In the genomic region with DNA sequence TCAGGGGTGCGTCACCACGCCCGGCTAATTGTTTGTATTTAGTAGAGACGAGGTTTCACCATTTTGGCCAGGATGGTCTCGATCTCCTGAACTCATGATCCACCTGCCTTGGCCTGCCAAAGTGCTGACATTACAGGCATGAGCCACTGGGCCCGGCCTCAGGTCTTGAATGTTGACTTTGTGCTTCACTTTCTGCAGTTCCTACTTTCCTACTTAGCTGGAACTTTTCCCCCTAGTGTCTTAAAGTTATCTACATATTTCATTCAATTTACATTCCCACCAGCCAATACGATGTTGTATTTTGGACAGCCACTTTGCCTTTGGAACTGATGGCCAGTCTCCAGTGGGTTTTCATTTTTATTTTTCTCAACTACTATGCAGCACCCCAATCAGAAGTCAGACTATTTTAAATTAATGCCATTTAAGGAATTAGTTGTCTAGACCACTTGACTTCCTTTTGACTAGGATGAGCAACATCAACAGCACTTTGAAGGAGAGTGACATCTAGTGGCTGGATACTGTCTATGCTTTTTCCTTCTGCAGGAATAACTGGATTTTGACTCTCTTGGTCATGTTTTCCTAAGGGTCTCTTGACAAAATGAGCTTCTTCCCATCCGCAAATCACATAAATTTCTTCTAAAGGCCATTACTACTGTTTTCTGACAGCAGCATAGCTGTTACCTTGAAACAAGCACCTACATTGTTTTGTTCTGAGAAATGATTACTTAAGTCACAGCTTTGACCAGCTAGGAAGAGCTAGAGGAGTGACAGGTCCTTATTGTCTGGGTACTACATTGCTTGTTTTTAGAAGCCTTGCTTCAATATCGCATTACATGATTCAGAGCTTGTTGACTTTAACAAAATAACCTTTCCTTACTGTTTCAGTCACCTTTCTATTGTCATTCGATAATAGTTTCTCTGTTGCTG, we compare ENCODE assay signal across 8 cellular contexts.
DNase-seq lines count a peak whose midpoint lies in the region; ATAC-seq, FAIRE-seq and TF ChIP-seq lines count a peak whose summit lies in the region.

No MANE protein-coding gene starts in this region.

- H3K9me2 ChIP-seq in hepatocyte (replicated peaks; ENCODE audit: insufficient read depth), result no peaks in the 10 kb centered on the region

- H4K20me1 ChIP-seq in astrocyte (ENCODE audit: insufficient read depth, low read length) (no peaks in the 10 kb centered on the region), hepatocyte (ENCODE audit: insufficient read depth, poor library complexity, severe bottlenecking) (no peaks in the 10 kb centered on the region)

- peaks cover 4% of the 10 kb centered on the region for H3K36me3 Mint-ChIP-seq in CD4-positive, CD25-positive, alpha-beta regulatory T cell
- no peaks in the 10 kb centered on the region for H3K36me3 Mint-ChIP-seq in astrocyte (ENCODE audit: low read depth, unreplicated experiment)

- H3K9me3 ChIP-seq in CD4-positive, CD25-positive, alpha-beta regulatory T cell (ENCODE audit: control insufficient read depth in 2 of 2, low read length in 2 of 2), result no peaks in the 10 kb centered on the region
- no peaks in the 10 kb centered on the region for H3K9me3 ChIP-seq in astrocyte (ENCODE audit: insufficient read depth, low read depth, low read length)
- H3K9me3 ChIP-seq in hepatocyte (ENCODE audit: low read depth), result no peaks in the 10 kb centered on the region
- no peaks in the 10 kb centered on the region for H3K9me3 ChIP-seq in small intestine (ENCODE audit: control insufficient read depth, low read depth)

- peaks cover 6 to 15% (median 8%) of the 10 kb centered on the region in 4 donors for H3K4me1 Mint-ChIP-seq in CD4-positive, CD25-positive, alpha-beta regulatory T cell
- no peaks in the 10 kb centered on the region for H3K4me1 Mint-ChIP-seq in astrocyte (ENCODE audit: low read depth, unreplicated experiment)

- H3K36me3 ChIP-seq in CD4-positive, CD25-positive, alpha-beta regulatory T cell (ENCODE audit: control insufficient read depth, insufficient read depth, low read length), result peaks cover 3% of the 10 kb centered on the region
- no peaks in the 10 kb centered on the region for H3K36me3 ChIP-seq in astrocyte (ENCODE audit: insufficient read depth, low read length)
- no peaks in the 10 kb centered on the region for H3K36me3 ChIP-seq in hepatocyte (replicated peaks; ENCODE audit: insufficient read depth, low read depth)
- no peaks in the 10 kb centered on the region for H3K36me3 ChIP-seq in small intestine (ENCODE audit: control insufficient read depth in 2 of 2, insufficient read depth in 2 of 2, low read length in 2 of 2)

- H3K79me2 ChIP-seq in astrocyte (ENCODE audit: insufficient read depth, low read length) (no peaks in the 10 kb centered on the region), hepatocyte (no peaks in the 10 kb centered on the region)

- no peak overlapping the region for H3K27ac ChIP-seq in CD4-positive, CD25-positive, alpha-beta regulatory T cell (ENCODE audit: insufficient read depth, low read length, poor library complexity, severe bottlenecking)
- H3K27ac ChIP-seq in astrocyte (ENCODE audit: low read depth, low read length) (no peak overlapping the region), hepatocyte (no peak overlapping the region), small intestine (ENCODE audit: low read depth in 1 of 2, low read length in 1 of 2) (no peak overlapping the region)

- H3K9me3 Mint-ChIP-seq in CD4-positive, CD25-positive, alpha-beta regulatory T cell, result no peaks in the 10 kb centered on the region
- H3K9me3 Mint-ChIP-seq in astrocyte (ENCODE audit: unreplicated experiment), result no peaks in the 10 kb centered on the region

- WGBS in hepatocyte (ENCODE audit: low lambda C conversion rate, missing lambda C conversion rate), result 74% methylated on average over 10 of the region's 10 CpGs
- WGBS in small intestine, 3 donors, result 64 to 74% (median 66%) methylated on average over 10 of the region's 10 CpGs

- H3K27ac Mint-ChIP-seq in CD4-positive, CD25-positive, alpha-beta regulatory T cell, result peak overlapping the region in 1 of 3 donors; percentile 5
- H3K27ac Mint-ChIP-seq in astrocyte (ENCODE audit: unreplicated experiment), result no peak overlapping the region

- no peak overlapping the region for H2AFZ ChIP-seq in astrocyte (ENCODE audit: low read depth, low read length)
- no peak overlapping the region for H2AFZ ChIP-seq in hepatocyte

- TF ChIP-seq CTCF in astrocyte (IDR thresholded peaks at IDR 0.05; ENCODE audit: insufficient read depth, low read depth, low read length) (peak; percentile 93), hepatocyte (IDR thresholded peaks at IDR 0.05; ENCODE audit: poor library complexity) (peak; percentile 97)

- peak; percentile 47 to 56 for ATAC-seq in CD4-positive, CD25-positive, alpha-beta regulatory T cell (ENCODE audit: low read depth in 2 of 2)
- peak; percentile 69 for ATAC-seq in GM18519 (IDR thresholded peaks at IDR 0.05; ENCODE audit: low FRiP score, unreplicated experiment)
- ATAC-seq in HG03139 (IDR thresholded peaks at IDR 0.05; ENCODE audit: unreplicated experiment), result peak; percentile 82

- no peaks in the 10 kb centered on the region for H3K27me3 ChIP-seq in CD4-positive, CD25-positive, alpha-beta regulatory T cell (ENCODE audit: control insufficient read depth, insufficient read depth, low read length)
- H3K27me3 ChIP-seq in astrocyte (ENCODE audit: insufficient read depth, low read length) (peaks cover 6% of the 10 kb centered on the region), hepatocyte (no peaks in the 10 kb centered on the region), small intestine (ENCODE audit: control insufficient read depth in 2 of 2, insufficient read depth in 2 of 2, low read length in 2 of 2) (no peaks in the 10 kb centered on the region)

- peak in 2 of 3 donors; percentile 42 to 63 for DNase-seq in CD4-positive, CD25-positive, alpha-beta regulatory T cell
- DNase-seq in NCI-H526 (lab: John Stamatoyannopoulos, UW) (peak; percentile 29 to 58), astrocyte (ENCODE audit: low read depth) (peak; percentile 61), hepatocyte (ENCODE audit: low spot score) (peak; percentile 73), small intestine (peak; percentile 56), T1000 (lab: John Stamatoyannopoulos, UW) (no peak)

- H3K4me3 ChIP-seq in CD4-positive, CD25-positive, alpha-beta regulatory T cell (ENCODE audit: low read depth, low read length), result no peak overlapping the region
- H3K4me3 ChIP-seq in astrocyte (ENCODE audit: insufficient read depth, low read depth, low read length), result no peak overlapping the region
- no peak overlapping the region for H3K4me3 ChIP-seq in hepatocyte
- no peak overlapping the region for H3K4me3 ChIP-seq in small intestine (ENCODE audit: low read depth in 1 of 2, low read length in 2 of 2)

- H3K9ac ChIP-seq in astrocyte (ENCODE audit: low read length), result no peak overlapping the region

- no peaks in the 10 kb centered on the region for H3K27me3 Mint-ChIP-seq in CD4-positive, CD25-positive, alpha-beta regulatory T cell
- H3K27me3 Mint-ChIP-seq in astrocyte (ENCODE audit: low read depth, unreplicated experiment), result peaks cover 8% of the 10 kb centered on the region

- no peak for FAIRE-seq in astrocyte (lab: Jason Lieb, UNC)
- no peak for FAIRE-seq in small intestine (lab: Jason Lieb, UNC)

- H3K4me2 ChIP-seq in astrocyte (ENCODE audit: low read length), result no peak overlapping the region
- H3K4me2 ChIP-seq in hepatocyte, result no peak overlapping the region

- H3K4me3 Mint-ChIP-seq in CD4-positive, CD25-positive, alpha-beta regulatory T cell, result no peak overlapping the region
- H3K4me3 Mint-ChIP-seq in astrocyte (ENCODE audit: unreplicated experiment), result no peak overlapping the region

- no peaks in the 10 kb centered on the region for H3K4me1 ChIP-seq in CD4-positive, CD25-positive, alpha-beta regulatory T cell (ENCODE audit: control insufficient read depth, insufficient read depth, low read length, poor library complexity, severe bottlenecking)
- H3K4me1 ChIP-seq in astrocyte (ENCODE audit: insufficient read depth, low read length) (no peaks in the 10 kb centered on the region), hepatocyte (ENCODE audit: insufficient read depth) (no peaks in the 10 kb centered on the region), small intestine (ENCODE audit: control insufficient read depth in 2 of 2, insufficient read depth in 1 of 2, low read depth in 1 of 2, low read length in 1 of 2) (no peaks in the 10 kb centered on the region)
